1 cellular context compared by ENCODE assay signal in the genomic region with DNA sequence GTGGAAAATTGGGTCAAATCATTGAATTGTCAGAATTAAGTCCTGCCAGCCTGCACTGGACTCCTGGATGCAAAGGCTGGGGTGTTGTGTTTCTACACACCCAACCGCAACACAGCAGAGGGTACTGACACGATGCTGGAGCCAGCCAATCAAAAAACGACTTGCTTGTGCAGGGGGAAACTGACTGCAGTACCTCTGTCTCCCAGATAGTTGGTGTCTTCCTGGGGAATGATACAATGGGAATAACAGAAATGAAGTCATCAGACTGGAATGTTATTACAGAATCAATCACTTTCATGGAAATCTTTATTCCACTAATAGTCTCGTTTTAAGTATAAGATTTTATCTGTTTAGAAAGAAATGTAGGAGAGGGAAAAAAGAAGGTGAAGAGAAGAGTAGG.
TF ChIP-seq lines count a peak whose summit lies in the region.

No MANE protein-coding gene starts in this region.

TF ChIP-seq in HepG2, 621 proteins besides CTCF, POLR2A, EP300 and RAD21 (continued from another document):
- TF ChIP-seq, protein P1, sequence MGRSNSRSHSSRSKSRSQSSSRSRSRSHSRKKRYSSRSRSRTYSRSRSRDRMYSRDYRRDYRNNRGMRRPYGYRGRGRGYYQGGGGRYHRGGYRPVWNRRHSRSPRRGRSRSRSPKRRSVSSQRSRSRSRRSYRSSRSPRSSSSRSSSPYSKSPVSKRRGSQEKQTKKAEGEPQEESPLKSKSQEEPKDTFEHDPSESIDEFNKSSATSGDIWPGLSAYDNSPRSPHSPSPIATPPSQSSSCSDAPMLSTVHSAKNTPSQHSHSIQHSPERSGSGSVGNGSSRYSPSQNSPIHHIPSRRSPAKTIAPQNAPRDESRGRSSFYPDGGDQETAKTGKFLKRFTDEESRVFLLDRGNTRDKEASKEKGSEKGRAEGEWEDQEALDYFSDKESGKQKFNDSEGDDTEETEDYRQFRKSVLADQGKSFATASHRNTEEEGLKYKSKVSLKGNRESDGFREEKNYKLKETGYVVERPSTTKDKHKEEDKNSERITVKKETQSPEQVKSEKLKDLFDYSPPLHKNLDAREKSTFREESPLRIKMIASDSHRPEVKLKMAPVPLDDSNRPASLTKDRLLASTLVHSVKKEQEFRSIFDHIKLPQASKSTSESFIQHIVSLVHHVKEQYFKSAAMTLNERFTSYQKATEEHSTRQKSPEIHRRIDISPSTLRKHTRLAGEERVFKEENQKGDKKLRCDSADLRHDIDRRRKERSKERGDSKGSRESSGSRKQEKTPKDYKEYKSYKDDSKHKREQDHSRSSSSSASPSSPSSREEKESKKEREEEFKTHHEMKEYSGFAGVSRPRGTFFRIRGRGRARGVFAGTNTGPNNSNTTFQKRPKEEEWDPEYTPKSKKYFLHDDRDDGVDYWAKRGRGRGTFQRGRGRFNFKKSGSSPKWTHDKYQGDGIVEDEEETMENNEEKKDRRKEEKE (IDR thresholded peaks at IDR 0.05): no peak
- TF ChIP-seq PHF20 (CRISPR knock-in tag; IDR thresholded peaks at IDR 0.05) (no peak), NFYB (CRISPR knock-in tag; IDR thresholded peaks at IDR 0.05) (no peak), CEBPG (CRISPR knock-in tag; IDR thresholded peaks at IDR 0.05) (no peak)
